Comparison of ENCODE assay signal across 30 cellular contexts in genomic region chr7:55112056-55112455, GRCh38.
DNase-seq lines count a peak whose midpoint lies in the region; ATAC-seq, FAIRE-seq and TF ChIP-seq lines count a peak whose summit lies in the region.
"Had no signal": no experiment of that assay in that cellular context is flagged by ENCODE, and none has a peak within 500 bp of the region (broad histone marks: within the 10 kb centered on the region; RNA-seq: fewer than 3 reads in every experiment).

No MANE protein-coding gene starts in this region.

- no peaks in the 10 kb centered on the region for H3K27me3 Mint-ChIP-seq in MCF 10A (ENCODE audit: insufficient read depth, unreplicated experiment)
- peaks cover 70% of the 10 kb centered on the region for H3K27me3 Mint-ChIP-seq in stimulated activated naive CD8-positive, alpha-beta T cell treated with anti-CD3 and anti-CD28 coated beads, Interleukin-15, amount 100 ng/mL, for 72 hours

- no peaks in the 10 kb centered on the region for H3K9me3 Mint-ChIP-seq in MCF 10A (ENCODE audit: unreplicated experiment)
- H3K9me3 Mint-ChIP-seq in stimulated activated naive CD8-positive, alpha-beta T cell treated with anti-CD3 and anti-CD28 coated beads, Interleukin-15, amount 100 ng/mL, for 72 hours, result no peaks in the 10 kb centered on the region
- H3K9me3 Mint-ChIP-seq: activated CD4-positive, alpha-beta T cell treated with anti-CD3 and anti-CD28 coated beads, Interleukin-2, amount 10 ng/mL, durations not matched to agents 24 days and 14 days; activated naive CD8-positive, alpha-beta T cell treated with anti-CD3 and anti-CD28 coated beads, Interleukin-2, amount 50 U/mL, for 24 hours; activated T-cell treated with anti-CD3 and anti-CD28 coated beads, Interleukin-2, amount 50 U/mL, for 4 hours; CD4-positive, alpha-beta T cell; natural killer cell treated with Interleukin-12 subunit alpha and Interleukin-12 subunit beta and Interleukin-15 and Interleukin-18, amount 100 ng/mL, for 72 hours; stimulated activated effector memory CD8-positive, alpha-beta T cell treated with anti-CD3 and anti-CD28 coated beads, Interleukin-12 subunit alpha, Interleukin-12 subunit beta, amount 100 ng/mL, for 72 hours had no signal

- H3K36me3 ChIP-seq in breast epithelium (no peaks in the 10 kb centered on the region), keratinocyte (ENCODE audit: control insufficient read depth in 2 of 2, extremely low read depth in 1 of 2, insufficient read depth in 2 of 2, low read length in 2 of 2) (peaks cover 5 to 16% of the 10 kb centered on the region in 2 experiments), psoas muscle (ENCODE audit: insufficient read depth in 1 of 2, low read depth in 1 of 2) (no peaks in the 10 kb centered on the region)
- H3K36me3 ChIP-seq: pancreas, right atrium auricular region had no signal

- H3K27me3 ChIP-seq in breast epithelium (no peaks in the 10 kb centered on the region), keratinocyte (ENCODE audit: control insufficient read depth, extremely low read depth, insufficient read depth, low read length) (no peaks in the 10 kb centered on the region), psoas muscle (ENCODE audit: insufficient read depth in 3 of 3, low read length in 2 of 3) (no peaks in the 10 kb centered on the region)
- H3K27me3 ChIP-seq: pancreas, right atrium auricular region had no signal

- H3K27ac ChIP-seq in breast epithelium, result peak overlapping the region; percentile 64 to 82
- peak overlapping the region; percentile 91 for H3K27ac ChIP-seq in keratinocyte (ENCODE audit: control insufficient read depth, insufficient read depth, low read length)
- H3K27ac ChIP-seq in psoas muscle, result peak overlapping the region; percentile 83
- H3K27ac ChIP-seq: 22Rv1, pancreas, right atrium auricular region, VCaP had no signal

- H2AFZ ChIP-seq in keratinocyte (ENCODE audit: control insufficient read depth, low read length), result no peak overlapping the region

- H3K4me3 ChIP-seq in breast epithelium, result no peak overlapping the region
- H3K4me3 ChIP-seq in keratinocyte (ENCODE audit: control insufficient read depth in 2 of 3, extremely low read depth in 1 of 3, insufficient read depth in 2 of 3, low read depth in 1 of 3, low read length in 3 of 3), result no peak overlapping the region
- no peak overlapping the region for H3K4me3 ChIP-seq in psoas muscle
- H3K4me3 ChIP-seq: K562, mucosa of descending colon, pancreas, right atrium auricular region had no signal

- H3K4me1 ChIP-seq in breast epithelium (peaks cover 4 to 14% of the 10 kb centered on the region in 2 donors), keratinocyte (ENCODE audit: control insufficient read depth, extremely low read depth, insufficient read depth, low read length) (peaks cover 66% of the 10 kb centered on the region), psoas muscle (peaks cover 42% of the 10 kb centered on the region)

- H4K20me1 ChIP-seq in keratinocyte (ENCODE audit: control insufficient read depth, extremely low read depth, insufficient read depth, low read length), result peaks cover 8% of the 10 kb centered on the region

- CTCF ChIA-PET in MCF 10A (lab: Yijun Ruan, JAX), result interaction anchor here (0.5 to 0.7 kb wide), 2 partner anchors 16 to 90 kb away, joined by 3 read pairs; no protein-coding TSS in a partner anchor

- peak overlapping the region; percentile 76 for H3K9ac ChIP-seq in keratinocyte (ENCODE audit: control insufficient read depth, extremely low read depth, insufficient read depth, low read length)

- intact Hi-C loops in breast epithelium (cut with DNase I; ENCODE audit: low total_unique reads), result no loop called here
- intact Hi-C loops in MCF 10A (cut with micrococcal nuclease), result no loop called here
- intact Hi-C loops in psoas muscle (cut with DNase I), result no loop called here

- FAIRE-seq in keratinocyte (lab: Jason Lieb, UNC) (no peak), urothelium cell line (lab: Jason Lieb, UNC) (peak; percentile 20)
- FAIRE-seq: endothelial cell of umbilical vein, islet of Langerhans, K562, pancreas had no signal

- 67 to 86% (median 69%) methylated on average over 11 of the region's 11 CpGs for WGBS in psoas muscle, 3 donors

- POLR2A ChIA-PET in MCF 10A (lab: Yijun Ruan, JAX), result interaction anchor here (1.0 kb wide), 1 partner anchor 18 kb away, joined by 3 read pairs; no protein-coding TSS in a partner anchor

- no TSS peak for BruUV-seq in MCF 10A (replicated peaks; lab: Mats Ljungman, UMichigan)

- H3K4me2 ChIP-seq in keratinocyte (ENCODE audit: control insufficient read depth, extremely low read depth, insufficient read depth, low read depth, low read length), result peak overlapping the region; percentile 25

- H3K9me1 ChIP-seq in keratinocyte (ENCODE audit: control insufficient read depth, extremely low read depth, insufficient read depth, low read length), result peaks cover 5% of the 10 kb centered on the region

- DNase-seq in breast epithelium (ENCODE audit: low spot score in 2 of 2), result no peak
- DNase-seq in MCF 10A (ENCODE audit: unreplicated experiment), result no peak
- DNase-seq in keratinocyte (ENCODE audit: low read depth, low spot score), result no peak
- DNase-seq in psoas muscle, result no peak
- DNase-seq in urothelium cell line (ENCODE audit: low spot score), result no peak
- DNase-seq in NCI-H510A (lab: John Stamatoyannopoulos, UW), result no peak
- no peak for DNase-seq in stimulated activated naive CD8-positive, alpha-beta T cell treated with anti-CD3 and anti-CD28 coated beads, Interleukin-15, amount 100 ng/mL, for 72 hours
- DNase-seq: activated CD4-positive, alpha-beta T cell treated with anti-CD3 and anti-CD28 coated beads, Interleukin-2, amount 10 ng/mL, durations not matched to agents 24 days and 14 days; activated gamma-delta T cell treated with Interleukin-2 at 50 U/mL for 16 hours; activated naive CD8-positive, alpha-beta T cell treated with anti-CD3 and anti-CD28 coated beads, Interleukin-2, amount 50 U/mL, for 24 hours; activated T-cell treated with anti-CD3 and anti-CD28 coated beads, Interleukin-2, amount 50 U/mL, for 4 hours; CD4-positive, alpha-beta T cell; MM.1S; mucosa of descending colon; NCI-H1417; NCI-H2029 treated with DMSO at 0.1 percent for 48 hours; NCI-H2227 treated with DMSO at 0.1 percent for 48 hours; NCI-H748 treated with DMSO at 0.1 percent for 48 hours; pancreas; Right ventricle myocardium superior; stimulated activated CD4-positive, alpha-beta T cell treated with anti-CD3 and anti-CD28 coated beads, Interleukin-4, amount 100 ng/mL, for 24 hours had no signal

- no peak for TF ChIP-seq CTCF in breast epithelium (IDR thresholded peaks at IDR 0.05)
- no peak for TF ChIP-seq CTCF in MCF 10A (IDR thresholded peaks at IDR 0.05; ENCODE audit: unreplicated experiment)
- TF ChIP-seq CTCF in keratinocyte (optimal IDR thresholded peaks at IDR 0.05 in 1 of 3, IDR thresholded peaks at IDR 0.05 in 1 of 3, conservative IDR thresholded peaks at IDR 0.05 in 1 of 3; ENCODE audit: extremely low read depth in 1 of 3, insufficient read depth in 2 of 3, low read length in 3 of 3), result no peak
- no peak for TF ChIP-seq CTCF in psoas muscle (IDR thresholded peaks at IDR 0.05)

- peaks cover 60% of the 10 kb centered on the region for H3K36me3 Mint-ChIP-seq in MCF 10A (ENCODE audit: insufficient read depth, unreplicated experiment)
- H3K36me3 Mint-ChIP-seq: natural killer cell treated with Interleukin-12 subunit alpha and Interleukin-12 subunit beta and Interleukin-15 and Interleukin-18, amount 100 ng/mL, for 72 hours; stimulated activated effector memory CD8-positive, alpha-beta T cell treated with anti-CD3 and anti-CD28 coated beads, Interleukin-12 subunit alpha, Interleukin-12 subunit beta, amount 100 ng/mL, for 72 hours had no signal

- dilution Hi-C loops in keratinocyte (cut with MboI; ENCODE audit: extremely low pct_ligation_motif_present, low sequenced_read_pairs), result no loop called here

- H3K4me3 Mint-ChIP-seq in MCF 10A (ENCODE audit: unreplicated experiment), result no peak overlapping the region
- no peak overlapping the region for H3K4me3 Mint-ChIP-seq in stimulated activated naive CD8-positive, alpha-beta T cell treated with anti-CD3 and anti-CD28 coated beads, Interleukin-15, amount 100 ng/mL, for 72 hours
- H3K4me3 Mint-ChIP-seq: activated CD4-positive, alpha-beta T cell treated with anti-CD3 and anti-CD28 coated beads, Interleukin-2, amount 10 ng/mL, durations not matched to agents 24 days and 14 days; activated naive CD8-positive, alpha-beta T cell treated with anti-CD3 and anti-CD28 coated beads, Interleukin-2, amount 50 U/mL, for 24 hours; activated T-cell treated with anti-CD3 and anti-CD28 coated beads, Interleukin-2, amount 50 U/mL, for 4 hours; CD4-positive, alpha-beta T cell; natural killer cell treated with Interleukin-12 subunit alpha and Interleukin-12 subunit beta and Interleukin-15 and Interleukin-18, amount 100 ng/mL, for 72 hours; stimulated activated effector memory CD8-positive, alpha-beta T cell treated with anti-CD3 and anti-CD28 coated beads, Interleukin-12 subunit alpha, Interleukin-12 subunit beta, amount 100 ng/mL, for 72 hours had no signal

- no peaks in the 10 kb centered on the region for H3K9me3 ChIP-seq in breast epithelium
- H3K9me3 ChIP-seq in keratinocyte (ENCODE audit: control insufficient read depth, low read depth, low read length), result no peaks in the 10 kb centered on the region
- no peaks in the 10 kb centered on the region for H3K9me3 ChIP-seq in psoas muscle
- H3K9me3 ChIP-seq: mucosa of descending colon, pancreas, right atrium auricular region had no signal

- peaks cover 52% of the 10 kb centered on the region for H3K4me1 Mint-ChIP-seq in MCF 10A (ENCODE audit: insufficient read depth, unreplicated experiment)
- H3K4me1 Mint-ChIP-seq in stimulated activated naive CD8-positive, alpha-beta T cell treated with anti-CD3 and anti-CD28 coated beads, Interleukin-15, amount 100 ng/mL, for 72 hours, result no peaks in the 10 kb centered on the region
- H3K4me1 Mint-ChIP-seq: activated CD4-positive, alpha-beta T cell treated with anti-CD3 and anti-CD28 coated beads, Interleukin-2, amount 10 ng/mL, durations not matched to agents 24 days and 14 days; activated naive CD8-positive, alpha-beta T cell treated with anti-CD3 and anti-CD28 coated beads, Interleukin-2, amount 50 U/mL, for 24 hours had no signal

- TF ChIP-seq POLR2A in breast epithelium (IDR thresholded peaks at IDR 0.05), result no peak

- H3K27ac Mint-ChIP-seq in MCF 10A (ENCODE audit: low read depth, unreplicated experiment), result no peak overlapping the region
- no peak overlapping the region for H3K27ac Mint-ChIP-seq in stimulated activated naive CD8-positive, alpha-beta T cell treated with anti-CD3 and anti-CD28 coated beads, Interleukin-15, amount 100 ng/mL, for 72 hours
- H3K27ac Mint-ChIP-seq: activated CD4-positive, alpha-beta T cell treated with anti-CD3 and anti-CD28 coated beads, Interleukin-2, amount 10 ng/mL, durations not matched to agents 24 days and 14 days; activated naive CD8-positive, alpha-beta T cell treated with anti-CD3 and anti-CD28 coated beads, Interleukin-2, amount 50 U/mL, for 24 hours; CD4-positive, alpha-beta T cell; natural killer cell treated with Interleukin-12 subunit alpha and Interleukin-12 subunit beta and Interleukin-15 and Interleukin-18, amount 100 ng/mL, for 72 hours; stimulated activated effector memory CD8-positive, alpha-beta T cell treated with anti-CD3 and anti-CD28 coated beads, Interleukin-12 subunit alpha, Interleukin-12 subunit beta, amount 100 ng/mL, for 72 hours had no signal

- ATAC-seq in psoas muscle, result no peak
- ATAC-seq in GM21447 (IDR thresholded peaks at IDR 0.05; ENCODE audit: unreplicated experiment), result no peak
- no peak for ATAC-seq in stimulated activated naive CD8-positive, alpha-beta T cell treated with anti-CD3 and anti-CD28 coated beads, Interleukin-15, amount 100 ng/mL, for 72 hours
- ATAC-seq: activated naive CD8-positive, alpha-beta T cell treated with anti-CD3 and anti-CD28 coated beads, Interleukin-2, amount 50 U/mL, for 24 hours; activated T-cell treated with anti-CD3 and anti-CD28 coated beads, Interleukin-2, amount 50 U/mL, for 4 hours; K562; mucosa of descending colon; natural killer cell treated with Interleukin-12 subunit alpha and Interleukin-12 subunit beta and Interleukin-15 and Interleukin-18, amount 100 ng/mL, for 72 hours; pancreas; stimulated activated effector memory CD8-positive, alpha-beta T cell treated with anti-CD3 and anti-CD28 coated beads, Interleukin-12 subunit alpha, Interleukin-12 subunit beta, amount 100 ng/mL, for 72 hours had no signal

- peaks cover 81% of the 10 kb centered on the region for H3K79me2 ChIP-seq in keratinocyte (ENCODE audit: control insufficient read depth, insufficient read depth, low read length)
